ENCODE assay signal across 21 cellular contexts in genomic region chr7:66929170-66929569, GRCh38.
"Had no signal": no experiment of that assay in that cellular context is flagged by ENCODE, and none has a peak within 500 bp of the region (broad histone marks: within the 10 kb centered on the region; RNA-seq: fewer than 3 reads in every experiment).

No MANE protein-coding gene starts in this region.

- H3K27me3 ChIP-seq: dorsolateral prefrontal cortex, esophagus muscularis mucosa, gastroesophageal sphincter, right lobe of liver, tibial artery, upper lobe of right lung had no signal

- H3K9me3 Mint-ChIP-seq: nephron; stimulated activated memory B cell treated with anti-CD40 and anti-IgM and Interleukin-4, amounts not matched to agents 10 μg/mL and 1 μg/mL and 100 μg/mL, for 72 hours; stimulated activated naive CD8-positive, alpha-beta T cell treated with anti-CD3 and anti-CD28 coated beads, Interleukin-15, Interleukin-2, amounts not matched to agents 100 ng/mL and 50 ng/mL, for 24 hours had no signal

- H2AFZ ChIP-seq: parathyroid adenoma had no signal

- ATAC-seq: gastroesophageal sphincter; left lobe of liver; right lobe of liver; stimulated activated memory B cell treated with anti-CD40 and anti-IgM and Interleukin-4, amounts not matched to agents 10 μg/mL and 1 μg/mL and 100 μg/mL, for 72 hours had no signal

- H3K9me3 ChIP-seq: esophagus muscularis mucosa, gastroesophageal sphincter, prostate gland, right lobe of liver, tibial artery, upper lobe of right lung had no signal

- H3K9ac ChIP-seq: parathyroid adenoma had no signal

- H3K27ac Mint-ChIP-seq: nephron; stimulated activated memory B cell treated with anti-CD40 and anti-IgM and Interleukin-4, amounts not matched to agents 10 μg/mL and 1 μg/mL and 100 μg/mL, for 72 hours had no signal

- H3K4me1 ChIP-seq: prostate gland had no signal

- DNase-seq: dorsolateral prefrontal cortex; effector memory CD4-positive, alpha-beta T cell; glutamatergic neuron; islet precursor cell; mammary epithelial cell; retina; right lobe of liver; stimulated activated CD4-positive, alpha-beta T cell treated with anti-CD3 and anti-CD28 coated beads, Interleukin-4, amount 100 ng/mL, for 1 hour; stimulated activated CD8-positive, alpha-beta memory T cell treated with anti-CD3 and anti-CD28 coated beads, Interleukin-4, amount 100 ng/mL, for 48 hours; upper lobe of right lung had no signal

- H3K27ac ChIP-seq: coronary artery, dorsolateral prefrontal cortex, epithelial cell of prostate, esophagus muscularis mucosa, gastroesophageal sphincter, parathyroid adenoma, prostate gland, right lobe of liver, tibial artery, upper lobe of right lung had no signal

- H3K4me3 Mint-ChIP-seq: nephron; stimulated activated memory B cell treated with anti-CD40 and anti-IgM and Interleukin-4, amounts not matched to agents 10 μg/mL and 1 μg/mL and 100 μg/mL, for 72 hours; stimulated activated naive CD8-positive, alpha-beta T cell treated with anti-CD3 and anti-CD28 coated beads, Interleukin-15, Interleukin-2, amounts not matched to agents 100 ng/mL and 50 ng/mL, for 24 hours had no signal

- H3K27me3 Mint-ChIP-seq: stimulated activated memory B cell treated with anti-CD40 and anti-IgM and Interleukin-4, amounts not matched to agents 10 μg/mL and 1 μg/mL and 100 μg/mL, for 72 hours; stimulated activated naive CD8-positive, alpha-beta T cell treated with anti-CD3 and anti-CD28 coated beads, Interleukin-15, Interleukin-2, amounts not matched to agents 100 ng/mL and 50 ng/mL, for 24 hours had no signal
